In genomic region chr11:129508163-129508562, GRCh38 we compare ENCODE assay signal across 27 cellular contexts.
DNase-seq lines count a peak whose midpoint lies in the region; TF ChIP-seq lines count a peak whose summit lies in the region.
"Had no signal": no experiment of that assay in that cellular context is flagged by ENCODE, and none has a peak within 500 bp of the region (broad histone marks: within the 10 kb centered on the region; RNA-seq: fewer than 3 reads in every experiment).

No MANE protein-coding gene starts in this region.

- no peaks in the 10 kb centered on the region for H3K27me3 ChIP-seq in brain microvascular endothelial cell (replicated peaks)
- H3K27me3 ChIP-seq: BE2C; BLaER1; BLaER1 treated with 17β-estradiol and CSF1 and Interleukin-3, amounts not matched to agents 10 nM and 100 nM had no signal

- CTCF ChIA-PET in HEK293 (lab: Yijun Ruan, JAX), result interaction anchor here (0.6 kb wide), 1 partner anchor 81 kb away, joined by 4 read pairs; no protein-coding TSS in a partner anchor

- in situ Hi-C loops in brain microvascular endothelial cell (cut with HindIII; ENCODE audit: low pct_ligation_motif_present, low sequenced_read_pairs), result no loop called here

- H3K4me1 ChIP-seq in HEK293 (ENCODE audit: control insufficient read depth, insufficient read depth, low read length), result no peaks in the 10 kb centered on the region
- H3K4me1 ChIP-seq: A549; BE2C; BLaER1; BLaER1 treated with 17β-estradiol and CSF1 and Interleukin-3, amounts not matched to agents 10 nM and 100 nM had no signal

- H3K27ac ChIP-seq in HEK293 (ENCODE audit: extremely low read depth, low read depth, low read length), result no peak overlapping the region
- H3K27ac ChIP-seq in brain microvascular endothelial cell, result no peak overlapping the region
- H3K27ac ChIP-seq: 22Rv1; A549; BLaER1; BLaER1 treated with 17β-estradiol and CSF1 and Interleukin-3, amounts not matched to agents 10 nM and 100 nM; C4-2B had no signal

- TF ChIP-seq CTCF in HEK293 (tag by site-specific recombination; IDR thresholded peaks at IDR 0.05), result no peak
- no peak for TF ChIP-seq CTCF in brain microvascular endothelial cell (IDR thresholded peaks at IDR 0.05; ENCODE audit: low read depth, low read length, missing control alignments)

- POLR2A ChIA-PET in HEK293 (lab: Yijun Ruan, JAX), result no interaction called here

- H3K9me3 ChIP-seq in HEK293 (ENCODE audit: control insufficient read depth, insufficient read depth, low read depth, low read length), result no peaks in the 10 kb centered on the region
- H3K9me3 ChIP-seq: A549; BE2C; BLaER1; BLaER1 treated with 17β-estradiol and CSF1 and Interleukin-3, amounts not matched to agents 10 nM and 100 nM; Caco-2 had no signal

- DNase-seq in brain microvascular endothelial cell, result no peak
- DNase-seq: 8988T; ACHN; AML-193; BE2C; C1 segment of cervical spinal cord; Caco-2; Calu3; CD4-positive, alpha-beta memory T cell; CD4-positive, alpha-beta T cell; CD4-positive, CD25-positive, alpha-beta regulatory T cell; CD8-positive, alpha-beta memory T cell; CD8-positive, alpha-beta T cell; COR-L47; DMS 273 treated with DMSO at 0.1 percent for 48 hours; DMS153; DMS53; DMS79; DMS79 treated with DMSO at 0.1 percent for 48 hours; DND-41; EL had no signal

- H3K36me3 ChIP-seq in HEK293 (ENCODE audit: control insufficient read depth in 2 of 2, insufficient read depth in 1 of 2, low read length in 2 of 2), result no peaks in the 10 kb centered on the region
- H3K36me3 ChIP-seq in brain microvascular endothelial cell (replicated peaks), result no peaks in the 10 kb centered on the region
- H3K36me3 ChIP-seq: BE2C; BLaER1; BLaER1 treated with 17β-estradiol and CSF1 and Interleukin-3, amounts not matched to agents 10 nM and 100 nM had no signal

- H3K4me3 ChIP-seq in HEK293 (ENCODE audit: low read depth, low read length) (no peak overlapping the region), brain microvascular endothelial cell (ENCODE audit: low read depth, low read length) (no peak overlapping the region)
- H3K4me3 ChIP-seq: A549; BLaER1; BLaER1 treated with 17β-estradiol and CSF1 and Interleukin-3, amounts not matched to agents 10 nM and 100 nM had no signal

TF ChIP-seq in HEK293, 187 proteins besides CTCF, POLR2A, EP300 and RAD21:
- TF ChIP-seq ZNF133 (tag by site-specific recombination; IDR thresholded peaks at IDR 0.05) (no peak), ZNF157 (tag by site-specific recombination; IDR thresholded peaks at IDR 0.05) (no peak), INSM2 (tag by site-specific recombination; IDR thresholded peaks at IDR 0.05) (no peak), ZBTB8A (tag by site-specific recombination; IDR thresholded peaks at IDR 0.05) (peak; percentile 40; the same call in 1 of the 2 replicates), ZNF426 (tag by site-specific recombination; IDR thresholded peaks at IDR 0.05) (peak; percentile 60), ZNF623 (tag by site-specific recombination; IDR thresholded peaks at IDR 0.05) (peak; percentile 58), ZBTB11 (tag by site-specific recombination; conservative IDR thresholded peaks at IDR 0.05; ENCODE audit: low read depth) (0 out of 2 replicates have a peak, but pooled peaks have one; percentile 42), ZNF654 (tag by site-specific recombination; IDR thresholded peaks at IDR 0.05; ENCODE audit: low read depth) (peak; percentile 28; the same call in 1 of the 2 replicates), ZNF518A (tag by site-specific recombination; conservative IDR thresholded peaks at IDR 0.05; ENCODE audit: low read depth) (peak; percentile 72), ZNF394 (tag by site-specific recombination; IDR thresholded peaks at IDR 0.05; ENCODE audit: borderline replicate concordance) (peak; percentile 74; the same call in 1 of the 2 replicates), ZNF223 (tag by site-specific recombination; IDR thresholded peaks at IDR 0.05) (no peak), ZSCAN30 (tag by site-specific recombination; IDR thresholded peaks at IDR 0.05) (no peak), ZNF555 (tag by site-specific recombination; conservative IDR thresholded peaks at IDR 0.05) (peak; percentile 56)
